In the genomic region with DNA sequence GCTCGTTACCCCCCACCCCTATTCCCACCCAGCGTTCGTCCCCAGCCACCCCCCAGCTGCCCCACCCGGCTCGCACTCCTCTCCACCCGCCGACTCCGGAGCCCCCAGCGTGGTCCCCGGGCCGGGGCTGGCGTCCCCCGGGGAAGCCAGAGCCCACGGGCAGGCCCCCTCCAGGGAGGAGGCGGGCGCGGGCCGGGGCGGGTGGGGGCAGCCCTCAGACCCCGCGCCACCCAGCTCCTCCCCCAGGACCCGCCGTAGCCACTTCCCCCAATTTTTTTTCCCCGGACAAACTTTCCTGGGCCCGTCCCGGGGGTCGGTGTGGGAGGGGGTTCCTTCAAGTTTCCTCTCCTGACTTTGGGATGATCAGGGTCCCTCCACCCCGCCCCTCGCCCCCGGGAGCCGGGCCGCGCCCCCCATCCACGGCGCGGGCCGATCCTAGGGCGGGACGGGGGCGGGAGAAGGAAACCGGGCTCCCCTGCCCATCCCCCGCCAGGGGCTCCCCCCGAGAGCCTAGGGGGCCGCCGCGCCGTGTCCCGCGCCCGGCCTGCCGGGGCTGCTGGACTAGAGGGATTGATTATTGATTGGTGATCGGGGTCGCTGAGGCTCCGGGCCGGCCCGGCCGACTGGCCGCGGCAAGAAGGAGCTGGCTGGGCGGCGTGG, we compare ENCODE assay signal across 1 cellular context.
TF ChIP-seq lines count a peak whose summit lies in the region.

No MANE protein-coding gene starts in this region.

TF ChIP-seq in HEK293, 187 proteins besides CTCF, POLR2A, EP300 and RAD21 (continued from another document and continues in another):
- TF ChIP-seq, protein P1, sequence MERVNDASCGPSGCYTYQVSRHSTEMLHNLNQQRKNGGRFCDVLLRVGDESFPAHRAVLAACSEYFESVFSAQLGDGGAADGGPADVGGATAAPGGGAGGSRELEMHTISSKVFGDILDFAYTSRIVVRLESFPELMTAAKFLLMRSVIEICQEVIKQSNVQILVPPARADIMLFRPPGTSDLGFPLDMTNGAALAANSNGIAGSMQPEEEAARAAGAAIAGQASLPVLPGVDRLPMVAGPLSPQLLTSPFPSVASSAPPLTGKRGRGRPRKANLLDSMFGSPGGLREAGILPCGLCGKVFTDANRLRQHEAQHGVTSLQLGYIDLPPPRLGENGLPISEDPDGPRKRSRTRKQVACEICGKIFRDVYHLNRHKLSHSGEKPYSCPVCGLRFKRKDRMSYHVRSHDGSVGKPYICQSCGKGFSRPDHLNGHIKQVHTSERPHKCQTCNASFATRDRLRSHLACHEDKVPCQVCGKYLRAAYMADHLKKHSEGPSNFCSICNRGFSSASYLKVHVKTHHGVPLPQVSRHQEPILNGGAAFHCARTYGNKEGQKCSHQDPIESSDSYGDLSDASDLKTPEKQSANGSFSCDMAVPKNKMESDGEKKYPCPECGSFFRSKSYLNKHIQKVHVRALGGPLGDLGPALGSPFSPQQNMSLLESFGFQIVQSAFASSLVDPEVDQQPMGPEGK (tag by site-specific recombination; IDR thresholded peaks at IDR 0.05) = peak; percentile 91
- TF ChIP-seq WT1 (tag by site-specific recombination; IDR thresholded peaks at IDR 0.05) (no peak; the same call in 1 of the 2 replicates), ZNF701 (tag by site-specific recombination; IDR thresholded peaks at IDR 0.05) (no peak), YY1 (tag by site-specific recombination; IDR thresholded peaks at IDR 0.05) (no peak), MYNN (tag by site-specific recombination; IDR thresholded peaks at IDR 0.05; ENCODE audit: borderline replicate concordance) (no peak), ZNF558 (tag by site-specific recombination; IDR thresholded peaks at IDR 0.05) (no peak), GLIS2 (tag by site-specific recombination; IDR thresholded peaks at IDR 0.05) (peak; percentile 94), HOXD13 (CRISPR knock-in tag; IDR thresholded peaks at IDR 0.05; ENCODE audit: borderline replicate concordance) (no peak), ZNF610 (tag by site-specific recombination; IDR thresholded peaks at IDR 0.05; ENCODE audit: borderline replicate concordance) (no peak), ZNF292 (tag by site-specific recombination; IDR thresholded peaks at IDR 0.05; ENCODE audit: borderline replicate concordance, low read depth) (no peak), ZNF16 (tag by site-specific recombination; IDR thresholded peaks at IDR 0.05; ENCODE audit: low read depth) (no peak), ZBTB1 (tag by site-specific recombination; IDR thresholded peaks at IDR 0.05) (no peak), ZNF571 (tag by site-specific recombination; IDR thresholded peaks at IDR 0.05) (no peak), ZNF548 (tag by site-specific recombination; IDR thresholded peaks at IDR 0.05) (no peak), GLI4 (tag by site-specific recombination; IDR thresholded peaks at IDR 0.05) (no peak), MEIS1 (CRISPR knock-in tag; IDR thresholded peaks at IDR 0.05; ENCODE audit: borderline replicate concordance) (no peak), TSHZ1 (tag by site-specific recombination; IDR thresholded peaks at IDR 0.05; ENCODE audit: borderline replicate concordance) (no peak), ZNF843 (tag by site-specific recombination; IDR thresholded peaks at IDR 0.05) (no peak), ZBTB8A (tag by site-specific recombination; IDR thresholded peaks at IDR 0.05) (peak; percentile 88), ZNF335 (tag by site-specific recombination; conservative IDR thresholded peaks at IDR 0.05) (peak; percentile 54), BCL11A (tag by site-specific recombination; IDR thresholded peaks at IDR 0.05; ENCODE audit: low read depth) (no peak), ZNF341 (tag by site-specific recombination; IDR thresholded peaks at IDR 0.05; ENCODE audit: low read depth) (0 out of 2 replicates have a peak, but pooled peaks have one; percentile 16), HOXA7 (CRISPR knock-in tag; IDR thresholded peaks at IDR 0.05; ENCODE audit: borderline replicate concordance) (0 out of 2 replicates have a peak, but pooled peaks have one; percentile 28), ZNF560 (tag by site-specific recombination; IDR thresholded peaks at IDR 0.05; ENCODE audit: borderline replicate concordance) (no peak), SP3 (tag by site-specific recombination; IDR thresholded peaks at IDR 0.05) (peak; percentile 90), ZNF670 (tag by site-specific recombination; IDR thresholded peaks at IDR 0.05; ENCODE audit: low read depth) (no peak), ZNF660 (tag by site-specific recombination; IDR thresholded peaks at IDR 0.05) (0 out of 2 replicates have a peak, but pooled peaks have one; percentile 29), ZNF133 (tag by site-specific recombination; IDR thresholded peaks at IDR 0.05) (no peak), ZNF747 (tag by site-specific recombination; IDR thresholded peaks at IDR 0.05) (no peak), SCRT1 (tag by site-specific recombination; IDR thresholded peaks at IDR 0.05; ENCODE audit: borderline replicate concordance) (no peak), ZNF121 (tag by site-specific recombination; IDR thresholded peaks at IDR 0.05) (no peak), ZSCAN16 (tag by site-specific recombination; IDR thresholded peaks at IDR 0.05) (no peak), ZNF830 (tag by site-specific recombination; IDR thresholded peaks at IDR 0.05; ENCODE audit: low read depth) (no peak), ZNF777 (tag by site-specific recombination; IDR thresholded peaks at IDR 0.05; ENCODE audit: borderline replicate concordance) (no peak), ZEB2 (tag by site-specific recombination; IDR thresholded peaks at IDR 0.05) (no peak; the same call in none of the 2 replicates), ZNF664 (tag by site-specific recombination; IDR thresholded peaks at IDR 0.05) (no peak), ZBTB17 (tag by site-specific recombination; IDR thresholded peaks at IDR 0.05) (no peak), ZSCAN30 (tag by site-specific recombination; IDR thresholded peaks at IDR 0.05) (0 out of 2 replicates have a peak, but pooled peaks have one; percentile 12), HOXC10 (CRISPR knock-in tag; IDR thresholded peaks at IDR 0.05) (no peak), KLF16 (tag by site-specific recombination; IDR thresholded peaks at IDR 0.05) (peak; percentile 57; the same call in 1 of the 2 replicates), INSM2 (tag by site-specific recombination; IDR thresholded peaks at IDR 0.05) (no peak), ZNF768 (tag by site-specific recombination; IDR thresholded peaks at IDR 0.05) (no peak)
- TF ChIP-seq, protein P2, sequence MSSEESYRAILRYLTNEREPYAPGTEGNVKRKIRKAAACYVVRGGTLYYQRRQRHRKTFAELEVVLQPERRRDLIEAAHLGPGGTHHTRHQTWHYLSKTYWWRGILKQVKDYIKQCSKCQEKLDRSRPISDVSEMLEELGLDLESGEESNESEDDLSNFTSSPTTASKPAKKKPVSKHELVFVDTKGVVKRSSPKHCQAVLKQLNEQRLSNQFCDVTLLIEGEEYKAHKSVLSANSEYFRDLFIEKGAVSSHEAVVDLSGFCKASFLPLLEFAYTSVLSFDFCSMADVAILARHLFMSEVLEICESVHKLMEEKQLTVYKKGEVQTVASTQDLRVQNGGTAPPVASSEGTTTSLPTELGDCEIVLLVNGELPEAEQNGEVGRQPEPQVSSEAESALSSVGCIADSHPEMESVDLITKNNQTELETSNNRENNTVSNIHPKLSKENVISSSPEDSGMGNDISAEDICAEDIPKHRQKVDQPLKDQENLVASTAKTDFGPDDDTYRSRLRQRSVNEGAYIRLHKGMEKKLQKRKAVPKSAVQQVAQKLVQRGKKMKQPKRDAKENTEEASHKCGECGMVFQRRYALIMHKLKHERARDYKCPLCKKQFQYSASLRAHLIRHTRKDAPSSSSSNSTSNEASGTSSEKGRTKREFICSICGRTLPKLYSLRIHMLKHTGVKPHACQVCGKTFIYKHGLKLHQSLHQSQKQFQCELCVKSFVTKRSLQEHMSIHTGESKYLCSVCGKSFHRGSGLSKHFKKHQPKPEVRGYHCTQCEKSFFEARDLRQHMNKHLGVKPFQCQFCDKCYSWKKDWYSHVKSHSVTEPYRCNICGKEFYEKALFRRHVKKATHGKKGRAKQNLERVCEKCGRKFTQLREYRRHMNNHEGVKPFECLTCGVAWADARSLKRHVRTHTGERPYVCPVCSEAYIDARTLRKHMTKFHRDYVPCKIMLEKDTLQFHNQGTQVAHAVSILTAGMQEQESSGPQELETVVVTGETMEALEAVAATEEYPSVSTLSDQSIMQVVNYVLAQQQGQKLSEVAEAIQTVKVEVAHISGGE (tag by site-specific recombination; conservative IDR thresholded peaks at IDR 0.05; ENCODE audit: low read depth) = peak; percentile 27; the same call in 1 of the 2 replicates
- TF ChIP-seq, protein P3, sequence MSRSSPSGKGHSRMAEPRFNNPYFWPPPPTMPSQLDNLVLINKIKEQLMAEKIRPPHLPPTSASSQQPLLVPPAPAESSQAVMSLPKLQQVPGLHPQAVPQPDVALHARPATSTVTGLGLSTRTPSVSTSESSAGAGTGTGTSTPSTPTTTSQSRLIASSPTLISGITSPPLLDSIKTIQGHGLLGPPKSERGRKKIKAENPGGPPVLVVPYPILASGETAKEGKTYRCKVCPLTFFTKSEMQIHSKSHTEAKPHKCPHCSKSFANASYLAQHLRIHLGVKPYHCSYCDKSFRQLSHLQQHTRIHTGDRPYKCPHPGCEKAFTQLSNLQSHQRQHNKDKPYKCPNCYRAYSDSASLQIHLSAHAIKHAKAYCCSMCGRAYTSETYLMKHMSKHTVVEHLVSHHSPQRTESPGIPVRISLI (tag by site-specific recombination; IDR thresholded peaks at IDR 0.05) = 0 out of 2 replicates have a peak, but pooled peaks have one; percentile 42
- TF ChIP-seq, protein P4, sequence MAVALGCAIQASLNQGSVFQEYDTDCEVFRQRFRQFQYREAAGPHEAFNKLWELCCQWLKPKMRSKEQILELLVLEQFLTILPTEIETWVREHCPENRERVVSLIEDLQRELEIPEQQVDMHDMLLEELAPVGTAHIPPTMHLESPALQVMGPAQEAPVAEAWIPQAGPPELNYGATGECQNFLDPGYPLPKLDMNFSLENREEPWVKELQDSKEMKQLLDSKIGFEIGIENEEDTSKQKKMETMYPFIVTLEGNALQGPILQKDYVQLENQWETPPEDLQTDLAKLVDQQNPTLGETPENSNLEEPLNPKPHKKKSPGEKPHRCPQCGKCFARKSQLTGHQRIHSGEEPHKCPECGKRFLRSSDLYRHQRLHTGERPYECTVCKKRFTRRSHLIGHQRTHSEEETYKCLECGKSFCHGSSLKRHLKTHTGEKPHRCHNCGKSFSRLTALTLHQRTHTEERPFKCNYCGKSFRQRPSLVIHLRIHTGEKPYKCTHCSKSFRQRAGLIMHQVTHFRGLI (tag by site-specific recombination; IDR thresholded peaks at IDR 0.05) = peak; percentile 69; the same call in 1 of the 2 replicates
- TF ChIP-seq, protein P5, sequence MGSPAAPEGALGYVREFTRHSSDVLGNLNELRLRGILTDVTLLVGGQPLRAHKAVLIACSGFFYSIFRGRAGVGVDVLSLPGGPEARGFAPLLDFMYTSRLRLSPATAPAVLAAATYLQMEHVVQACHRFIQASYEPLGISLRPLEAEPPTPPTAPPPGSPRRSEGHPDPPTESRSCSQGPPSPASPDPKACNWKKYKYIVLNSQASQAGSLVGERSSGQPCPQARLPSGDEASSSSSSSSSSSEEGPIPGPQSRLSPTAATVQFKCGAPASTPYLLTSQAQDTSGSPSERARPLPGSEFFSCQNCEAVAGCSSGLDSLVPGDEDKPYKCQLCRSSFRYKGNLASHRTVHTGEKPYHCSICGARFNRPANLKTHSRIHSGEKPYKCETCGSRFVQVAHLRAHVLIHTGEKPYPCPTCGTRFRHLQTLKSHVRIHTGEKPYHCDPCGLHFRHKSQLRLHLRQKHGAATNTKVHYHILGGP (tag by site-specific recombination; IDR thresholded peaks at IDR 0.05) = no peak
- TF ChIP-seq, protein P6, sequence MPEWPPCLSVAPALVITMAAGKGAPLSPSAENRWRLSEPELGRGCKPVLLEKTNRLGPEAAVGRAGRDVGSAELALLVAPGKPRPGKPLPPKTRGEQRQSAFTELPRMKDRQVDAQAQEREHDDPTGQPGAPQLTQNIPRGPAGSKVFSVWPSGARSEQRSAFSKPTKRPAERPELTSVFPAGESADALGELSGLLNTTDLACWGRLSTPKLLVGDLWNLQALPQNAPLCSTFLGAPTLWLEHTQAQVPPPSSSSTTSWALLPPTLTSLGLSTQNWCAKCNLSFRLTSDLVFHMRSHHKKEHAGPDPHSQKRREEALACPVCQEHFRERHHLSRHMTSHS (tag by site-specific recombination; IDR thresholded peaks at IDR 0.05) = no peak
